Comparison of ENCODE assay signal across 9 cellular contexts in genomic region chr1:58857673-58858343, GRCh38.
DNase-seq lines count a peak whose midpoint lies in the region; ATAC-seq lines count a peak whose summit lies in the region.
"Had no signal": no experiment of that assay in that cellular context is flagged by ENCODE, and none has a peak within 500 bp of the region (broad histone marks: within the 10 kb centered on the region; RNA-seq: fewer than 3 reads in every experiment).

No MANE protein-coding gene starts in this region.

- CTCF ChIA-PET in T-cell (lab: Charles Lee), result interaction anchor here (1.0 to 1.8 kb wide), 2 partner anchors 40 to 842 kb away, joined by 3 read pairs; no protein-coding TSS in a partner anchor

- no peaks in the 10 kb centered on the region for H3K36me3 Mint-ChIP-seq in T-cell
- peaks cover 0 to 2% of the 10 kb centered on the region in 2 donors for H3K36me3 Mint-ChIP-seq in stimulated activated naive B cell treated with anti-CD40 and anti-IgM and Interleukin-4, amounts not matched to agents 10 μg/mL and 1 μg/mL and 100 μg/mL, for 72 hours

- ATAC-seq in HG02798 (IDR thresholded peaks at IDR 0.05; ENCODE audit: poor library complexity, unreplicated experiment) (peak; percentile 86), T-cell (replicated peaks in 1 of 4) (peak; percentile 59 to 71 (median 64)), left cardiac atrium (no peak)
- ATAC-seq in stimulated activated naive B cell treated with anti-CD40 and anti-IgM and Interleukin-4, amounts not matched to agents 10 μg/mL and 1 μg/mL and 100 μg/mL, for 72 hours (replicated peaks), result peak; percentile 68
- ATAC-seq: left lobe of liver had no signal

- H3K27me3 Mint-ChIP-seq in T-cell, result no peaks in the 10 kb centered on the region
- no peaks in the 10 kb centered on the region for H3K27me3 Mint-ChIP-seq in stimulated activated naive B cell treated with anti-CD40 and anti-IgM and Interleukin-4, amounts not matched to agents 10 μg/mL and 1 μg/mL and 100 μg/mL, for 72 hours

- peak overlapping the region; percentile 93 to 97 for H3K27ac Mint-ChIP-seq in T-cell
- H3K27ac Mint-ChIP-seq in stimulated activated naive B cell treated with anti-CD40 and anti-IgM and Interleukin-4, amounts not matched to agents 10 μg/mL and 1 μg/mL and 100 μg/mL, for 72 hours, result peak overlapping the region; percentile 25

- DNase-seq in activated T-cell treated with anti-CD3 and anti-CD28 coated beads for 24 hours (ENCODE audit: low read depth) (peak; percentile 4), activated T-cell treated with anti-CD3 and anti-CD28 coated beads for 4 hours (no peak), T-cell (peak in 4 of 34 experiments; percentile 1 to 21 (median 10)), SK-N-DZ (ENCODE audit: low spot score) (no peak), T-helper 9 cell (no peak), left cardiac atrium (no peak)
- peak; percentile 12 for DNase-seq in stimulated activated naive B cell treated with anti-CD40 and anti-IgM and Interleukin-4, amounts not matched to agents 10 μg/mL and 1 μg/mL and 100 μg/mL, for 72 hours

- intact Hi-C loops in left cardiac atrium (cut with DNase I), result no loop called here

- peak overlapping the region in 1 of 3 donors; percentile 53 for H3K4me3 Mint-ChIP-seq in T-cell
- no peak overlapping the region for H3K4me3 Mint-ChIP-seq in stimulated activated naive B cell treated with anti-CD40 and anti-IgM and Interleukin-4, amounts not matched to agents 10 μg/mL and 1 μg/mL and 100 μg/mL, for 72 hours

- H3K4me1 Mint-ChIP-seq in T-cell, result peaks cover 46 to 59% (median 48%) of the 10 kb centered on the region in 3 donors
- H3K4me1 Mint-ChIP-seq in stimulated activated naive B cell treated with anti-CD40 and anti-IgM and Interleukin-4, amounts not matched to agents 10 μg/mL and 1 μg/mL and 100 μg/mL, for 72 hours, result peaks cover 39 to 53% of the 10 kb centered on the region in 2 donors

- POLR2A ChIA-PET in T-cell (lab: Charles Lee), result interaction anchor here in 1 of 2 donors (0.7 kb wide), 1 partner anchor 84 kb away, joined by 3 read pairs; no protein-coding TSS in a partner anchor

- no peaks in the 10 kb centered on the region for H3K9me3 Mint-ChIP-seq in T-cell
- H3K9me3 Mint-ChIP-seq in stimulated activated naive B cell treated with anti-CD40 and anti-IgM and Interleukin-4, amounts not matched to agents 10 μg/mL and 1 μg/mL and 100 μg/mL, for 72 hours, result no peaks in the 10 kb centered on the region

Comparison
In these comparisons a context has a peak if more than half of its experiments do, and no peak if none do; other contexts are left out.
1. DNase-seq: peak in activated T-cell treated with anti-CD3 and anti-CD28 coated beads for 24 hours (single experiment) and stimulated activated naive B cell treated with anti-CD40 and anti-IgM and Interleukin-4, amounts not matched to agents 10 μg/mL and 1 μg/mL and 100 μg/mL, for 72 hours (single experiment); none in activated T-cell treated with anti-CD3 and anti-CD28 coated beads for 4 hours (single experiment), SK-N-DZ (single experiment), T-helper 9 cell (single experiment) and left cardiac atrium (single experiment).
2. ATAC-seq: peak in HG02798 (single experiment), T-cell (4 of 4) and stimulated activated naive B cell treated with anti-CD40 and anti-IgM and Interleukin-4, amounts not matched to agents 10 μg/mL and 1 μg/mL and 100 μg/mL, for 72 hours (2 of 2); none in left cardiac atrium (0 of 2).